Comparison of ENCODE assay signal across 16 cellular contexts in the genomic region with DNA sequence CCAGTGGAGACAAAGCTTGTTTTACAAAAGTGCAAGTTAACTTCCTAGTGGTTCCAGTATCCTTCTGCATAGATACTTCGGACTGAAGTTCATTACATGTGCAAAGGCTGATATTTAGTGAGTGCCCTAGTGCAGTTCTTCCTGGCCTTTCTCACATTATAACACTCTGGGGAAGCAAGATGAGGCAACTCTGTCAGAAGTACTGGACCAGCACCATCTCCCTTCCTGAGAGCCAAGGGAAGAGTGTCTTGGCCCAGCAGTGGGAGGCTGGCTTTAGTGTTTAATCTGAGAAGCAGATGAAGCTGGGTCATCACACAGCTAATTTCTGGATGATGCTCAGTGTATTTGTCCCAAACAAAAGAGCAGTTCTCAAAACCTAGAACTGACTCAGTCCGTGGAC.
DNase-seq lines count a peak whose midpoint lies in the region; ATAC-seq and TF ChIP-seq lines count a peak whose summit lies in the region.
"Had no signal": no experiment of that assay in that cellular context is flagged by ENCODE, and none has a peak within 500 bp of the region (broad histone marks: within the 10 kb centered on the region; RNA-seq: fewer than 3 reads in every experiment).

No MANE protein-coding gene starts in this region.

- H3K56ac ChIP-seq in H9 (ENCODE audit: insufficient read length, low read depth, low read length) = peak overlapping the region; percentile 18

- no peaks in the 10 kb centered on the region for H3K9me3 ChIP-seq in H9 (ENCODE audit: control insufficient read depth, low read depth, low read length)
- H3K9me3 ChIP-seq in esophagus muscularis mucosa = peaks cover 0 to 24% (median 11%) of the 10 kb centered on the region in 4 donors
- peaks cover 2% of the 10 kb centered on the region for H3K9me3 ChIP-seq in aorta (ENCODE audit: control insufficient read depth, low read length)
- H3K9me3 ChIP-seq: HAP-1 had no signal

- intact Hi-C loops in esophagus muscularis mucosa (cut with DNase I) (no loop called here), aorta (cut with DNase I) (no loop called here)

- no peak overlapping the region for H3K23ac ChIP-seq in H9 (ENCODE audit: insufficient read length, low read depth, low read length)

- H3K27me3 Mint-ChIP-seq in H9 (ENCODE audit: low read depth) (peaks cover 4% of the 10 kb centered on the region), osteocyte (ENCODE audit: unreplicated experiment) (no peaks in the 10 kb centered on the region)
- no peaks in the 10 kb centered on the region for H3K27me3 Mint-ChIP-seq in T-helper 2 cell treated with Interferon-gamma antibody and Interleukin-4, amounts not matched to agents 5 μg/mL and 100 μg/mL, for 36 hours (ENCODE audit: low read depth)
- H3K27me3 Mint-ChIP-seq: CD4-positive, alpha-beta memory T cell had no signal

- no peak overlapping the region for H3K4ac ChIP-seq in H9 (ENCODE audit: low read depth, low read length)

- H3K4me3 ChIP-seq in esophagus muscularis mucosa (no peak overlapping the region), aorta (ENCODE audit: low read length in 2 of 2) (no peak overlapping the region)
- H3K4me3 ChIP-seq: GM23338, HAP-1 had no signal

- ATAC-seq in aorta (ENCODE audit: low FRiP score) (peak; percentile 73), HG03280 (IDR thresholded peaks at IDR 0.05; ENCODE audit: unreplicated experiment) (no peak)
- ATAC-seq: GM23338 had no signal

- WGBS in H9 (ENCODE audit: extremely low coverage, insufficient read length, low lambda C conversion rate) = no CpG with 5 or more reads among the region's 2 CpGs
- WGBS in esophagus muscularis mucosa = 84% methylated on average over 2 of the region's 2 CpGs
- WGBS in aorta, 2 donors = 80 to 85% methylated on average over 2 of the region's 2 CpGs

- H3K4me3 Mint-ChIP-seq in H9 (no peak overlapping the region), osteocyte (ENCODE audit: unreplicated experiment) (no peak overlapping the region)
- H3K4me3 Mint-ChIP-seq in T-helper 2 cell treated with Interferon-gamma antibody and Interleukin-4, amounts not matched to agents 5 μg/mL and 100 μg/mL, for 36 hours = no peak overlapping the region
- H3K4me3 Mint-ChIP-seq: CD4-positive, alpha-beta memory T cell; GM23338; HFFc6 had no signal

- no peak overlapping the region for H2BK120ac ChIP-seq in H9 (ENCODE audit: low read depth, low read length, poor library complexity, severe bottlenecking)

- H2BK5ac ChIP-seq in H9 (ENCODE audit: insufficient read length, low read length) = no peak overlapping the region

- no peak overlapping the region for H3K14ac ChIP-seq in H9 (ENCODE audit: insufficient read depth, low read length)

- H3K18ac ChIP-seq in H9 (ENCODE audit: insufficient read length, low read depth, low read length) = no peak overlapping the region

- TF ChIP-seq CTCF in H9 (conservative IDR thresholded peaks at IDR 0.05) = no peak
- TF ChIP-seq CTCF in esophagus muscularis mucosa (IDR thresholded peaks at IDR 0.05) = no peak
- no peak for TF ChIP-seq CTCF in osteocyte (IDR thresholded peaks at IDR 0.05)

- no peaks in the 10 kb centered on the region for H4K20me1 ChIP-seq in H9 (ENCODE audit: control insufficient read depth, insufficient read depth, insufficient read length)

- H3K9me3 Mint-ChIP-seq in H9 (no peaks in the 10 kb centered on the region; a peak in 1 of 5 replicates), osteocyte (ENCODE audit: unreplicated experiment) (peaks cover 23% of the 10 kb centered on the region)
- H3K9me3 Mint-ChIP-seq in T-helper 2 cell treated with Interferon-gamma antibody and Interleukin-4, amounts not matched to agents 5 μg/mL and 100 μg/mL, for 36 hours = no peaks in the 10 kb centered on the region
- H3K9me3 Mint-ChIP-seq: GM23338 had no signal

- DNase-seq in H9 (no peak), esophagus muscularis mucosa (ENCODE audit: extremely low spot score) (peak; percentile 47), osteocyte (ENCODE audit: extremely low spot score, unreplicated experiment) (peak; percentile 15), aorta (no peak)
- DNase-seq in T-helper 2 cell treated with Interferon-gamma antibody and Interleukin-4, amounts not matched to agents 5 μg/mL and 100 μg/mL, for 36 hours (ENCODE audit: low spot score) = no peak
- DNase-seq: C1 segment of cervical spinal cord; Calu3; CD4-positive, alpha-beta memory T cell; COR-L47; DMS53; DMS79 treated with DMSO at 0.1 percent for 48 hours; GF-D8; HFFc6 had no signal

- no peaks in the 10 kb centered on the region for H3K79me1 ChIP-seq in H9 (ENCODE audit: insufficient read depth, low read depth, low read length, poor library complexity, severe bottlenecking)

- H3K27me3 ChIP-seq in H9 (ENCODE audit: insufficient read depth, low read length) (no peaks in the 10 kb centered on the region), esophagus muscularis mucosa (no peaks in the 10 kb centered on the region), aorta (ENCODE audit: control insufficient read depth in 1 of 2, insufficient read depth in 2 of 2, low read length in 1 of 2) (no peaks in the 10 kb centered on the region)

- H3K36me3 Mint-ChIP-seq in H9 (ENCODE audit: insufficient read depth in 1 of 3, low read depth in 3 of 3) (no peaks in the 10 kb centered on the region), osteocyte (ENCODE audit: unreplicated experiment) (no peaks in the 10 kb centered on the region)
- H3K36me3 Mint-ChIP-seq in T-helper 2 cell treated with Interferon-gamma antibody and Interleukin-4, amounts not matched to agents 5 μg/mL and 100 μg/mL, for 36 hours (ENCODE audit: low read depth) = no peaks in the 10 kb centered on the region
- H3K36me3 Mint-ChIP-seq: CD4-positive, alpha-beta memory T cell had no signal

- no peak overlapping the region for H2BK12ac ChIP-seq in H9 (ENCODE audit: insufficient read length, low read depth, low read length)

- no peak overlapping the region for H2BK20ac ChIP-seq in H9 (ENCODE audit: low read depth, low read length, poor library complexity, severe bottlenecking)

- H3T11ph ChIP-seq in H9 (ENCODE audit: low read length) = no peak overlapping the region

- H3K4me1 Mint-ChIP-seq in H9 = peaks cover 0 to 2% of the 10 kb centered on the region in 2 experiments; a peak in 1 of 4 replicates
- H3K4me1 Mint-ChIP-seq in osteocyte (ENCODE audit: unreplicated experiment) = no peaks in the 10 kb centered on the region
- H3K4me1 Mint-ChIP-seq in T-helper 2 cell treated with Interferon-gamma antibody and Interleukin-4, amounts not matched to agents 5 μg/mL and 100 μg/mL, for 36 hours (ENCODE audit: low read depth) = no peaks in the 10 kb centered on the region
- H3K4me1 Mint-ChIP-seq: GM23338 had no signal

- no peak overlapping the region for H2AFZ ChIP-seq in H9 (ENCODE audit: low read length)
- H2AFZ ChIP-seq: GM23338 had no signal

- H3K27ac ChIP-seq in H9 (ENCODE audit: insufficient read length, low read depth, low read length) = no peak overlapping the region
- no peak overlapping the region for H3K27ac ChIP-seq in esophagus muscularis mucosa (replicated peaks in 1 of 4)
- H3K27ac ChIP-seq in aorta (ENCODE audit: low read depth in 1 of 2, low read length in 2 of 2) = no peak overlapping the region

- no peak overlapping the region for H2AK5ac ChIP-seq in H9 (ENCODE audit: insufficient read length, low read length)

- H3K27ac Mint-ChIP-seq in H9 (no peak overlapping the region), osteocyte (ENCODE audit: unreplicated experiment) (no peak overlapping the region)
- no peak overlapping the region for H3K27ac Mint-ChIP-seq in T-helper 2 cell treated with Interferon-gamma antibody and Interleukin-4, amounts not matched to agents 5 μg/mL and 100 μg/mL, for 36 hours
- H3K27ac Mint-ChIP-seq: CD4-positive, alpha-beta memory T cell; GM23338; HFFc6 had no signal

- no peaks in the 10 kb centered on the region for H3K23me2 ChIP-seq in H9 (ENCODE audit: insufficient read length, low read depth, low read length, poor library complexity, severe bottlenecking)

- no peak overlapping the region for H3K4me2 ChIP-seq in H9 (ENCODE audit: insufficient read depth, insufficient read length, low read length)
- H3K4me2 ChIP-seq: GM23338 had no signal

- H3K9ac ChIP-seq in H9 (ENCODE audit: extremely low read depth, insufficient read length, low read length) = no peak overlapping the region

- H3K4me1 ChIP-seq in H9 (ENCODE audit: insufficient read depth, low read length) (no peaks in the 10 kb centered on the region), esophagus muscularis mucosa (no peaks in the 10 kb centered on the region), aorta (ENCODE audit: control insufficient read depth in 1 of 2, insufficient read depth in 2 of 2, low read length in 2 of 2) (no peaks in the 10 kb centered on the region)
- H3K4me1 ChIP-seq: HAP-1 had no signal

- no peak overlapping the region for H4K5ac ChIP-seq in H9 (ENCODE audit: insufficient read length, low read depth, low read length)

- no peak for TF ChIP-seq EP300 in esophagus muscularis mucosa (IDR thresholded peaks at IDR 0.05)

- H2BK15ac ChIP-seq in H9 (ENCODE audit: low read depth, low read length) = no peak overlapping the region

- TF ChIP-seq POLR2A in esophagus muscularis mucosa (IDR thresholded peaks at IDR 0.05; ENCODE audit: low read depth) = no peak

- H3K79me2 ChIP-seq in H9 (ENCODE audit: insufficient read depth, low read length) = no peaks in the 10 kb centered on the region

- no peak overlapping the region for H4K8ac ChIP-seq in H9 (replicated peaks; ENCODE audit: insufficient read length, low read depth, low read length)

- H4K91ac ChIP-seq in H9 (ENCODE audit: insufficient read length, low read depth, low read length) = no peak overlapping the region

- no peaks in the 10 kb centered on the region for H3K36me3 ChIP-seq in esophagus muscularis mucosa
- no peaks in the 10 kb centered on the region for H3K36me3 ChIP-seq in aorta (ENCODE audit: control insufficient read depth in 1 of 2, insufficient read depth in 2 of 2, low read length in 1 of 2)
- H3K36me3 ChIP-seq: HAP-1 had no signal

Comparison
In these comparisons a context has a peak if more than half of its experiments do, and no peak if none do; other contexts are left out.
1. DNase-seq: peak in esophagus muscularis mucosa (single experiment) and osteocyte (single experiment); none in H9 (single experiment), aorta (0 of 2) and T-helper 2 cell treated with Interferon-gamma antibody and Interleukin-4, amounts not matched to agents 5 μg/mL and 100 μg/mL, for 36 hours (single experiment).